In the genomic region with DNA sequence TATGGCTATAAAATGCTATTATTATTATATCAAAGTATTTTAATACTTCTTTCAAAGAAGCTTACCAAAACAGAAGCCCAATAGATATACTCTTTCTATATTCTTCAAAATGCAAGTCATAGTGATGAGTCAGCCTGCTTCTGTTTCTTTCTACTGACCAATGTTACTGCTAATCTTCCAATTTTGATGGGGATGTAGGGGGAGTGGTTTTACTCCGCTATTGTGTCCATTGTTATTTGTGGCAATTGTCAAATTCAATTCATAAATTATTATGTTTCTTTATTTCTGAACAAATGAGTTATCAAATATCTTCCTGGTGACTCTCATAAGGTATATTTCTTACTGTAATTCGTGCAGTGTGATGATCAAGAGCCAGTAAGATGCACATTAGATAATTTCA, we compare ENCODE assay signal across 17 cellular contexts.
"Had no signal": no experiment of that assay in that cellular context is flagged by ENCODE, and none has a peak within 500 bp of the region (broad histone marks: within the 10 kb centered on the region; RNA-seq: fewer than 3 reads in every experiment).

No MANE protein-coding gene starts in this region.

- DNase-seq: activated CD4-positive, alpha-beta T cell treated with anti-CD3 and anti-CD28 coated beads, Interleukin-2, amount 50 U/mL, for 4 hours; activated gamma-delta T cell; effector CD8-positive, alpha-beta T cell; gastrocnemius medialis; head of caudate nucleus; naive thymus-derived CD8-positive, alpha-beta T cell; ovary; psoas muscle; right cardiac atrium; stimulated activated CD4-positive, alpha-beta T cell treated with anti-CD3 and anti-CD28 coated beads, Interleukin-15, amount 100 ng/mL, for 24 hours; stimulated activated CD4-positive, alpha-beta T cell treated with anti-CD3 and anti-CD28 coated beads, Interleukin-4, amount 100 ng/mL, for 1 hour; testis; upper lobe of left lung had no signal

- H3K27me3 ChIP-seq: ascending aorta, gastrocnemius medialis, ovary, testis, upper lobe of left lung had no signal

- H3K4me1 ChIP-seq: ascending aorta, gastrocnemius medialis, psoas muscle, testis, upper lobe of left lung had no signal

- H3K27ac ChIP-seq: ascending aorta, gastrocnemius medialis, ovary, psoas muscle, skin epidermis, testis, upper lobe of left lung had no signal

- H3K4me3 ChIP-seq: ascending aorta, gastrocnemius medialis, ovary, psoas muscle, skin epidermis, testis, upper lobe of left lung had no signal

- FAIRE-seq: bronchial epithelial cell, endothelial cell of umbilical vein had no signal

- H3K9me3 ChIP-seq: ascending aorta, gastrocnemius medialis, ovary, psoas muscle, testis, upper lobe of left lung had no signal

- H3K36me3 ChIP-seq: ascending aorta, gastrocnemius medialis, ovary, upper lobe of left lung had no signal
